ENCODE assay signal across 8 cellular contexts in the genomic region with DNA sequence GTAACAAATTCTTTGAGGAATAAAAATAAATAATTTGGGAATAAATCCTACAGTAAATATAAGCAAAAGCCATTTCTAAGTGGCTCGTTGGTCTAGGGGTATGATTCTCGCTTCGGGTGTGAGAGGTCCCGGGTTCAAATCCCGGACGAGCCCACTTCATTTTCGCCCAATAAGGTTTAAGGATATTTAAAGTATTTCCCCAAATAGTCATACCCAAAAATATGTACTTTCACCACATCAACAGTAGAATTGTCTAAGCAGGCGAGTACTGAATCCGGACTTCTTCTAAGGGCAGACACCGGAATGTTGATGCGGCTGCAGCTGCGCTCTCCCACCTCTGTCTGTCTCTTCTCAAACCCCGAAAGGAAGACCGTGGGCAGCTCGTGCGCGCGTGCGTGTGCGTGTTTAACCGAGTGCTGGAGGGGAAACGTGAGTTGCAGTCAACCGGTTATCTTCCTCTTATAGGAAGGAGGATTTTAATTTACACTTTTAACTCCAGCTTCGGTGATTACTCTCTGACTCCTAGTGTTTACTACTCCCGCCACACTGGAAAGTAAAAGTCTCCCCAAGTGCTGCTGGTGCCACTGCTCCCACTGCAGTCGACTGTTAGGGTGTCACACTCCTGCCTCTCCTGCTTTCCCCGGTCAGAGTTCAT.
A peak's percentile ranks its signal among the peaks of the same experiment; 100 is the strongest.
DNase-seq lines count a peak whose midpoint lies in the region; ATAC-seq, FAIRE-seq and TF ChIP-seq lines count a peak whose summit lies in the region.

No MANE protein-coding gene starts in this region.

- in situ Hi-C loops in gastrocnemius medialis (cut with MboI; ENCODE audit: low sequenced_read_pairs in 4 of 4): loop anchor here in 2 of 4 donors (25.0 kb wide), 1 partner anchor 754 kb away; no protein-coding TSS in a partner anchor

- H3K36me3 ChIP-seq in gastrocnemius medialis: no peaks in the 10 kb centered on the region

- TSS peak; percentile 100 for BruUV-seq in Calu3 (replicated peaks; lab: Mats Ljungman, UMichigan)

- TF ChIP-seq CTCF in Calu3 (IDR thresholded peaks at IDR 0.05; ENCODE audit: unreplicated experiment): no peak
- no peak for TF ChIP-seq CTCF in gastrocnemius medialis (IDR thresholded peaks at IDR 0.05 in 4 of 5, conservative IDR thresholded peaks at IDR 0.05 in 1 of 5)

- H3K4me1 ChIP-seq in gastrocnemius medialis: no peaks in the 10 kb centered on the region

- H3K4me1 Mint-ChIP-seq in Calu3 (ENCODE audit: low read depth, unreplicated experiment): peaks cover 17% of the 10 kb centered on the region

- CTCF ChIA-PET in Calu3 (lab: Charles Lee): no interaction called here

- no peak for ATAC-seq in gastrocnemius medialis
- ATAC-seq in GM21737 (IDR thresholded peaks at IDR 0.05; ENCODE audit: unreplicated experiment): no peak

- H3K27me3 ChIP-seq in gastrocnemius medialis: peaks cover 34 to 66% (median 52%) of the 10 kb centered on the region in 3 donors

- peaks cover 2% of the 10 kb centered on the region for H3K9me3 Mint-ChIP-seq in Calu3 (ENCODE audit: low read depth, unreplicated experiment)

- no peaks in the 10 kb centered on the region for H3K9me3 ChIP-seq in gastrocnemius medialis

- no peaks in the 10 kb centered on the region for H3K27me3 Mint-ChIP-seq in Calu3 (ENCODE audit: unreplicated experiment)

- FAIRE-seq in H54 (lab: Jason Lieb, UNC): peak; percentile 99

- peaks cover 17% of the 10 kb centered on the region for H3K36me3 Mint-ChIP-seq in Calu3 (ENCODE audit: insufficient read depth, unreplicated experiment)

- intact Hi-C loops in Calu3 (cut with micrococcal nuclease; ENCODE audit: unreplicated experiment): no loop called here
- intact Hi-C loops in gastrocnemius medialis (cut with DNase I; ENCODE audit: low total_unique reads): no loop called here

- peak overlapping the region; percentile 85 for H3K27ac Mint-ChIP-seq in Calu3 (ENCODE audit: unreplicated experiment)

- DNase-seq in Calu3: peak; percentile 63
- peak; percentile 44 for DNase-seq in H54 (ENCODE audit: insufficient read length, low spot score)
- peak; percentile 45 for DNase-seq in NCI-H345 treated with DMSO at 0.1 percent for 48 hours (lab: John Stamatoyannopoulos, UW; ENCODE audit: unreplicated experiment)
- DNase-seq in activated T-cell treated with anti-CD3 and anti-CD28 coated beads, Interleukin-2, amount 50 U/mL, for 48 hours: peak; percentile 63 to 64
- peak; percentile 64 for DNase-seq in iPS DF 19.7 (ENCODE audit: low read depth, low spot score)
- peak; percentile 32 to 35 for DNase-seq in stimulated activated CD4-positive, alpha-beta T cell treated with anti-CD3 and anti-CD28 coated beads, Interleukin-4, amount 100 ng/mL, for 48 hours (ENCODE audit: low read depth in 2 of 2)
- no peak for DNase-seq in gastrocnemius medialis

- TF ChIP-seq POLR2A in H54 (IDR thresholded peaks at IDR 0.05; ENCODE audit: low read depth, low read length): no peak
- no peak for TF ChIP-seq POLR2A in gastrocnemius medialis (IDR thresholded peaks at IDR 0.05)

- peak overlapping the region; percentile 83 for H3K4me3 Mint-ChIP-seq in Calu3 (ENCODE audit: low read depth, unreplicated experiment)

- H3K27ac ChIP-seq in gastrocnemius medialis: no peak overlapping the region

- H3K4me3 ChIP-seq in gastrocnemius medialis: peak overlapping the region in 1 of 4 donors; percentile 0

Comparison
In these comparisons a context has a peak if more than half of its experiments do, and no peak if none do; other contexts are left out.
1. DNase-seq: peak in Calu3 (single experiment), H54 (single experiment), NCI-H345 treated with DMSO at 0.1 percent for 48 hours (single experiment), activated T-cell treated with anti-CD3 and anti-CD28 coated beads, Interleukin-2, amount 50 U/mL, for 48 hours (2 of 2), iPS DF 19.7 (single experiment) and stimulated activated CD4-positive, alpha-beta T cell treated with anti-CD3 and anti-CD28 coated beads, Interleukin-4, amount 100 ng/mL, for 48 hours (2 of 2); none in gastrocnemius medialis (0 of 2).